Comparison of ENCODE assay signal across 1 cellular context in the genomic region with DNA sequence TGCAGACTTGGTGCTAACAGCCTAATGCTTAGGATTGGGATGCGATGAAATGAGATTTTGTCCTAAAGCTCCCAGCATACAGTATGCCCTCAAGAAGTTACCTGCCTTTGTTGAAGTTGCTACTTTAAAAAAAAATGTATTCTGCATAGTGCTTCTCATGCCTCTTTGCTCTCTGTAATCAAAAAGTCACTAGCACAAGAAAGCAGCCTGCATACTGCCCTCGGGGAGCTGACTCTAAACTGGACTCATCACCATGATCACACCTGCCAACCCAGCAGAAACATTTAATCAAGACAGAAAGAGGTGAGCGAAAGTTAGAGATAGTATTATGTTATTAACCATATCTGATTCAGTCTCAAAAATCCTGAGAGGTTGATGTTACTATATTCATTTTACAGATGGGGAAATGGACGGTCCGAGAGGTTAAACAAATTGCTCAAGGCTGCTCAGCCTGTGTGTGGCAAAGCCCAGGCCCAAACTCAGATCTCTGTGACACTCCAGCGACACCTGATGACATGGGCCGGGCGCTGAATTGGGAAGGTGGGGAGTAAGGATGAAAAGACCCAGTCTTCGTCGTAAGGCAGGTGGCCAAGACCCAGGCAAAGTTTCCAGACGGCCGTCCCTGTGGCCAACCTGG.
TF ChIP-seq lines count a peak whose summit lies in the region.

No MANE protein-coding gene starts in this region.

TF ChIP-seq in HepG2, 621 proteins besides CTCF, POLR2A, EP300 and RAD21 (continued from another document):
- no peak for TF ChIP-seq ZNF556 (CRISPR knock-in tag; IDR thresholded peaks at IDR 0.05; ENCODE audit: borderline replicate concordance)
- TF ChIP-seq JUND (CRISPR knock-in tag; IDR thresholded peaks at IDR 0.05), result no peak
- TF ChIP-seq MXI1 (IDR thresholded peaks at IDR 0.05; ENCODE audit: borderline replicate concordance, low read depth, low read length), result no peak
TF ChIP-seq in HepG2: peak in this region for 4.
